ENCODE assay signal across 11 cellular contexts in the genomic region with DNA sequence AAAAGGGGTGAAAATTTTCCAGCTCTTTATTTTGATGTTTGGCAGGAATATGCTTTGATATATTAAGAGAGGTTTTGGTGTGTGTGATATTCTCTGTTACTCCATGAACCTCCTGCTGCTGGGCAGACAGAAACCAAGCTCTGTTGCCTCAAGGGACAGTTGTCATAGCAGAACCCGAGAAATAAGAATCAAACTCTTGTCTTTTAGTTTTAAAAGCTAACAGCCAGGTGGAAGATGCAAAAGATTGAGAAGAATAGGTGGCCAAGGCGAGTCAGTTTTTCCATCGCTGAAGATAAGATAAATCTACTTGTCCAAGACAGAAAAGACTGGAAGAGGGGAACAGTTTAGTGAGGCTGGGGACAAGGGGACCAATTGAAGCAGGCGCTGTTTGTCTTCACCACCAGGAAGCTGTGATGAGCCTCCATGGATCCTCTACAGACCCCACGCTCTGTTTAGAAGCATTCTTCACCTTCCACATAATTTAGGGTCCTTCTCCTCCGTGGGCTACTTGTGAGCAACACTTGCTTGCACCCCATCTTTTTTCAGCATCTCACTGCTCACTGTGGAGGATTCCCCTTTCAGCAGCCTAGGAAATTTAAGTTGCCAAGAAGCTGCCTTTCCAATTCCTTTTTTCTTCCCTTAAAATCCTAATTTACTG. TPM values are rescaled to one million over a fixed set of nuclear protein-coding genes. Genes with fewer than 3 reads are reported as not detected.
A peak's percentile ranks its signal among the peaks of the same experiment; 100 is the strongest.
DNase-seq lines count a peak whose midpoint lies in the region; ATAC-seq, FAIRE-seq and TF ChIP-seq lines count a peak whose summit lies in the region.
"Had no signal": no experiment of that assay in that cellular context is flagged by ENCODE, and none has a peak within 500 bp of the region (broad histone marks: within the 10 kb centered on the region; RNA-seq: fewer than 3 reads in every experiment).

No MANE protein-coding gene starts in this region.

- H3K4me1 ChIP-seq in keratinocyte (ENCODE audit: control insufficient read depth, extremely low read depth, insufficient read depth, low read length) = peaks cover 34% of the 10 kb centered on the region
- H3K4me1 ChIP-seq in thyroid gland = peaks cover 5 to 10% of the 10 kb centered on the region in 2 donors

- peak overlapping the region; percentile 30 for H3K4me2 ChIP-seq in keratinocyte (ENCODE audit: control insufficient read depth, extremely low read depth, insufficient read depth, low read depth, low read length)

- H3K27me3 ChIP-seq in keratinocyte (ENCODE audit: control insufficient read depth, extremely low read depth, insufficient read depth, low read length) = no peaks in the 10 kb centered on the region
- H3K27me3 ChIP-seq in thyroid gland = no peaks in the 10 kb centered on the region

- no peaks in the 10 kb centered on the region for H4K20me1 ChIP-seq in keratinocyte (ENCODE audit: control insufficient read depth, extremely low read depth, insufficient read depth, low read length)

- H3K4me3 ChIP-seq in keratinocyte (ENCODE audit: control insufficient read depth in 2 of 3, extremely low read depth in 1 of 3, insufficient read depth in 2 of 3, low read depth in 1 of 3, low read length in 3 of 3) = no peak overlapping the region
- no peak overlapping the region for H3K4me3 ChIP-seq in lower leg skin (ENCODE audit: low read depth, poor library complexity, severe bottlenecking)
- no peak overlapping the region for H3K4me3 ChIP-seq in thyroid gland (replicated peaks in 1 of 3)

- H3K9me1 ChIP-seq in keratinocyte (ENCODE audit: control insufficient read depth, extremely low read depth, insufficient read depth, low read length) = no peaks in the 10 kb centered on the region

- TF ChIP-seq POLR2A in lower leg skin (IDR thresholded peaks at IDR 0.05) = no peak
- no peak for TF ChIP-seq POLR2A in thyroid gland (IDR thresholded peaks at IDR 0.05)

- H3K79me2 ChIP-seq in keratinocyte (ENCODE audit: control insufficient read depth, insufficient read depth, low read length) = no peaks in the 10 kb centered on the region

- H3K9me3 ChIP-seq in keratinocyte (ENCODE audit: control insufficient read depth, low read depth, low read length) (no peaks in the 10 kb centered on the region), thyroid gland (no peaks in the 10 kb centered on the region)

- in situ Hi-C loops in ACHN (cut with HindIII; ENCODE audit: low pct_ligation_motif_present, low pct_unique_long_range_greater_than_20kb, low sequenced_read_pairs) = no loop called here

- H3K27ac ChIP-seq in keratinocyte (ENCODE audit: control insufficient read depth, insufficient read depth, low read length) = peak overlapping the region; percentile 42
- H3K27ac ChIP-seq in thyroid gland = no peak overlapping the region

- peak; percentile 47 for ATAC-seq in GM18907 (IDR thresholded peaks at IDR 0.05; ENCODE audit: unreplicated experiment)
- peak; percentile 46 for ATAC-seq in GM21723 (IDR thresholded peaks at IDR 0.05; ENCODE audit: unreplicated experiment)
- ATAC-seq in HG03196 (IDR thresholded peaks at IDR 0.05; ENCODE audit: unreplicated experiment) = peak; percentile 40
- ATAC-seq: SK-N-SH treated with all-trans-retinoic acid at 6 μM for 48 hours had no signal

- WGBS in lower leg skin, 2 donors = 66 to 76% methylated on average over 6 of the region's 6 CpGs
- 85 to 87% methylated on average over 6 of the region's 6 CpGs for WGBS in thyroid gland, 2 donors

- intact Hi-C loops in lower leg skin (cut with DNase I; ENCODE audit: low total_unique reads) = no loop called here
- intact Hi-C loops in thyroid gland (cut with DNase I) = no loop called here

- DNase-seq in keratinocyte (ENCODE audit: low read depth, low spot score) = no peak
- no peak for DNase-seq in ACHN
- DNase-seq in lower leg skin (ENCODE audit: low spot score in 2 of 2) = no peak
- DNase-seq in NCI-H345 treated with DMSO at 0.1 percent for 48 hours (lab: John Stamatoyannopoulos, UW; ENCODE audit: unreplicated experiment) = no peak
- DNase-seq in thyroid gland = no peak
- DNase-seq: DMS153, NCI-H446 treated with DMSO at 0.1 percent for 48 hours had no signal

- peak overlapping the region; percentile 51 for H2AFZ ChIP-seq in keratinocyte (ENCODE audit: control insufficient read depth, low read length)

- no peaks in the 10 kb centered on the region for H3K36me3 ChIP-seq in keratinocyte (ENCODE audit: control insufficient read depth in 2 of 2, extremely low read depth in 1 of 2, insufficient read depth in 2 of 2, low read length in 2 of 2)
- H3K36me3 ChIP-seq in thyroid gland = no peaks in the 10 kb centered on the region

- peak; percentile 61 for FAIRE-seq in keratinocyte (lab: Jason Lieb, UNC)

- dilution Hi-C loops in keratinocyte (cut with MboI; ENCODE audit: extremely low pct_ligation_motif_present, low sequenced_read_pairs) = no loop called here

- peak overlapping the region; percentile 40 for H3K9ac ChIP-seq in keratinocyte (ENCODE audit: control insufficient read depth, extremely low read depth, insufficient read depth, low read length)

- no peak for TF ChIP-seq CTCF in keratinocyte (optimal IDR thresholded peaks at IDR 0.05 in 1 of 3, IDR thresholded peaks at IDR 0.05 in 1 of 3, conservative IDR thresholded peaks at IDR 0.05 in 1 of 3; ENCODE audit: extremely low read depth in 1 of 3, insufficient read depth in 2 of 3, low read length in 3 of 3)
- TF ChIP-seq CTCF in lower leg skin (IDR thresholded peaks at IDR 0.05) = no peak
- TF ChIP-seq CTCF in thyroid gland (IDR thresholded peaks at IDR 0.05) = no peak

RNA-seq across cellular contexts. Expression of a gene that starts 23.9 kb away (rescaled TPM):
- polyA plus RNA-seq in keratinocyte = 24.1 to 49.1 TPM (median 31.8 TPM) in 3 replicates
- polyA plus RNA-seq in keratinocyte (2011; ENCODE audit: low read depth) = 38.1 TPM
- 21.5 and 27.2 TPM in 2 replicates for polyA plus RNA-seq in keratinocyte (2011; cell fraction: cytosol; rRNA removed)
- polyA plus RNA-seq in keratinocyte (2011; cell fraction: nucleus; rRNA removed) = 42.2 and 47.9 TPM in 2 replicates
- 25.9 and 53.6 TPM in 2 replicates for polyA plus RNA-seq in keratinocyte (2012; ENCODE audit: low replicate concordance)
- 3.7 to 11.4 TPM (median 10.4 TPM) in 3 replicates for polyA minus RNA-seq in keratinocyte
- polyA minus RNA-seq in keratinocyte (2011; cell fraction: cytosol; rRNA and poly(A)+ RNA removed) = 23.8 TPM
- 23.4 and 28.2 TPM in 2 replicates for polyA minus RNA-seq in keratinocyte (2011; cell fraction: nucleus; rRNA and poly(A)+ RNA removed)
- total RNA-seq in lower leg skin (10 to 100 TPM; 11.8 to 34.3 (median 20.8) TPM), thyroid gland (1 to 10 TPM; 1.1 to 2.3 (median 1.6) TPM)
